Comparison of ENCODE assay signal across 12 cellular contexts in the genomic region with DNA sequence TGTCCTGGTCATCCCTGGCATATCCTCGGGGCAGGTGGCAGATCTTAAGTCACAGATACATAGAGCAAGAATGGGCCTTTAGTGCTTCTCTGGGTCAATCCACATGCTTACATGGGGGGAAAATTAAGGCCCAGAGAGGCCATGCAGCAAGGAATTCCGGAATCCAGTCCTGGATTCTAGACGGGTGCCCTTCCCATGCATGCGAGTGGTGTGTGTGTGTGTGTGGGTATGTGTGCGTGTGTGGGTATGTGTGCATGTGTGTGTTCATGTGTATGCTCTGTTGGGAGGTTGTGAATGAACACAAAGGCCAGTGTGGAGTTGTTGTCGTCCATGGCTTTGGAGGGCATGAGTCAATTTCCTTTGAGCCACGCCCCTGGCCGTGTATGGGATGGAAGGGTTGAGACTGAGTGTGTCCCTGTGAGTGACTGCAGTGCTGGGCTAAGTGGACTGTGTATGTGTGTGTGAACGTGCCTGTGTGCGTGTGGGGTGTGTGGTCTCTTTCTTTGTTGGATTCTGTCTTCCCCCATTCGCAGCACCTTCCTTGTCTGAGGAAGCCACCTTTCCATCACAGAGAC. TPM values are rescaled to one million over a fixed set of nuclear protein-coding genes. Genes with fewer than 3 reads are reported as not detected.
DNase-seq lines count a peak whose midpoint lies in the region; ATAC-seq and TF ChIP-seq lines count a peak whose summit lies in the region.
"Had no signal": no experiment of that assay in that cellular context is flagged by ENCODE, and none has a peak within 500 bp of the region (broad histone marks: within the 10 kb centered on the region; RNA-seq: fewer than 3 reads in every experiment).

No MANE protein-coding gene starts in this region.

- TF ChIP-seq CTCF in HCT116 (IDR thresholded peaks at IDR 0.05 in 2 of 3, conservative IDR thresholded peaks at IDR 0.05 in 1 of 3; ENCODE audit: borderline replicate concordance in 1 of 3, insufficient read depth in 1 of 3, low read depth in 2 of 3, low read length in 2 of 3), result no peak

- intact Hi-C loops in HCT116 (cut with micrococcal nuclease), result no loop called here

- H3K9ac ChIP-seq in HCT116 (ENCODE audit: low read length), result peak overlapping the region; percentile 33

- no peaks in the 10 kb centered on the region for H4K20me1 ChIP-seq in HCT116 (ENCODE audit: insufficient read depth)

- POLR2A ChIA-PET in HCT116 (lab: Charles Lee), result interaction anchor here (1.2 kb wide), 1 partner anchor 33 kb away, joined by 3 read pairs; a partner anchor contains a TSS

- H2AFZ ChIP-seq in HCT116 (ENCODE audit: low read depth, low read length, poor library complexity, severe bottlenecking), result peak overlapping the region; percentile 91

- BruUV-seq in HCT116 (replicated peaks; lab: Mats Ljungman, UMichigan), result no TSS peak

- peak overlapping the region; percentile 66 for H3K4me2 ChIP-seq in HCT116 (ENCODE audit: low read length)

- H3K36me3 ChIP-seq in HCT116 (ENCODE audit: control insufficient read depth in 1 of 2, insufficient read depth in 2 of 2, low read length in 2 of 2), result no peaks in the 10 kb centered on the region
- H3K36me3 ChIP-seq: SJCRH30 had no signal

- H3K4me3 ChIP-seq in HCT116 (replicated peaks in 1 of 2; ENCODE audit: low read depth in 1 of 2, low read length in 2 of 2), result no peak overlapping the region; a peak in 1 of 4 replicates
- H3K4me3 ChIP-seq: SJCRH30 had no signal

- H3K4me1 ChIP-seq in HCT116 (ENCODE audit: control insufficient read depth in 1 of 2, insufficient read depth in 2 of 2, low read length in 2 of 2), result peaks cover 5 to 33% of the 10 kb centered on the region in 2 experiments; a peak in 2 of 4 replicates

- TF ChIP-seq POLR2A in HCT116 (IDR thresholded peaks at IDR 0.05; ENCODE audit: borderline replicate concordance, extremely low read depth, insufficient read depth, insufficient read length), result no peak

- H3K27ac ChIP-seq in HCT116 (ENCODE audit: low read depth, low read length), result no peak overlapping the region
- H3K27ac ChIP-seq: SJCRH30 had no signal

- RAD21 ChIA-PET in HCT116 (lab: Charles Lee; ENCODE audit: low non-redundant PET in 1 of 2, low total read pairs in 2 of 2, uncharacterized antibody in 2 of 2, unreplicated experiment in 2 of 2), result no interaction called here

- ATAC-seq in HCT116 (peak; percentile 75), HG03378 (IDR thresholded peaks at IDR 0.05; ENCODE audit: unreplicated experiment) (no peak), HG03280 (IDR thresholded peaks at IDR 0.05; ENCODE audit: unreplicated experiment) (no peak), GM19035 (IDR thresholded peaks at IDR 0.05; ENCODE audit: unreplicated experiment) (no peak), GM18868 (IDR thresholded peaks at IDR 0.05; ENCODE audit: unreplicated experiment) (no peak)

- TF ChIP-seq RAD21 in HCT116 (IDR thresholded peaks at IDR 0.05; ENCODE audit: low read depth), result no peak

- CTCF ChIA-PET in HCT116 (lab: Charles Lee), result no interaction called here

- no peaks in the 10 kb centered on the region for H3K27me3 ChIP-seq in HCT116 (ENCODE audit: insufficient read depth, low read length)
- H3K27me3 ChIP-seq: SJCRH30 had no signal

- no peaks in the 10 kb centered on the region for H3K9me2 ChIP-seq in HCT116 (ENCODE audit: insufficient read depth)

- DNase-seq in AG08396 (ENCODE audit: low spot score), result peak; percentile 62
- no peak for DNase-seq in HCT116 (ENCODE audit: low read depth, low spot score)
- peak; percentile 40 for DNase-seq in UCSD-AML1 (lab: John Stamatoyannopoulos, UW; ENCODE audit: unreplicated experiment)
- DNase-seq in hepatic stellate cell (ENCODE audit: low spot score), result peak; percentile 60
- DNase-seq: activated gamma-delta T cell treated with Interleukin-2 at 50 U/mL for 16 hours; CD4-positive, CD25-positive, alpha-beta regulatory T cell; Karpas-422 had no signal

- no peaks in the 10 kb centered on the region for H3K79me2 ChIP-seq in HCT116 (ENCODE audit: insufficient read depth, low read length)

- H3K9me3 ChIP-seq in HCT116 (ENCODE audit: control insufficient read depth in 1 of 2, insufficient read depth in 1 of 2, low read depth in 1 of 2, low read length in 2 of 2), result no peaks in the 10 kb centered on the region
- H3K9me3 ChIP-seq: SJCRH30 had no signal

TF ChIP-seq in HCT116, 20 proteins besides CTCF, POLR2A, EP300 and RAD21:
- TF ChIP-seq SIN3A (IDR thresholded peaks at IDR 0.05; ENCODE audit: low read depth) (no peak), SRF (IDR thresholded peaks at IDR 0.05; ENCODE audit: low read depth) (peak; percentile 40; the same call in 1 of the 2 replicates), EZH2phosphoT487 (IDR thresholded peaks at IDR 0.05; ENCODE audit: borderline replicate concordance) (no peak), FOSL1 (IDR thresholded peaks at IDR 0.05; ENCODE audit: low read depth) (no peak), POLR2AphosphoS5 (IDR thresholded peaks at IDR 0.05; ENCODE audit: low read depth, low read length) (no peak), ELF1 (IDR thresholded peaks at IDR 0.05; ENCODE audit: borderline replicate concordance, low read depth) (no peak), ZNF274 (IDR thresholded peaks at IDR 0.05; ENCODE audit: low read depth, low read length) (no peak)

RNA-seq across cellular contexts. Expression of a gene that starts 33.4 kb away (rescaled TPM):
- 306 TPM for total RNA-seq in HCT116 (2021; ENCODE audit: unreplicated experiment)
- polyA plus RNA-seq in HCT116 (2012), result 481 and 557 TPM in 2 replicates

RNA-seq across cellular contexts. Expression of a gene that starts 55.5 kb away (rescaled TPM):
- 19.9 TPM for total RNA-seq in HCT116 (2021; ENCODE audit: unreplicated experiment)
- 7.2 and 7.6 TPM in 2 replicates for polyA plus RNA-seq in HCT116 (2012)
